ENCODE assay signal across 8 cellular contexts in the genomic region with DNA sequence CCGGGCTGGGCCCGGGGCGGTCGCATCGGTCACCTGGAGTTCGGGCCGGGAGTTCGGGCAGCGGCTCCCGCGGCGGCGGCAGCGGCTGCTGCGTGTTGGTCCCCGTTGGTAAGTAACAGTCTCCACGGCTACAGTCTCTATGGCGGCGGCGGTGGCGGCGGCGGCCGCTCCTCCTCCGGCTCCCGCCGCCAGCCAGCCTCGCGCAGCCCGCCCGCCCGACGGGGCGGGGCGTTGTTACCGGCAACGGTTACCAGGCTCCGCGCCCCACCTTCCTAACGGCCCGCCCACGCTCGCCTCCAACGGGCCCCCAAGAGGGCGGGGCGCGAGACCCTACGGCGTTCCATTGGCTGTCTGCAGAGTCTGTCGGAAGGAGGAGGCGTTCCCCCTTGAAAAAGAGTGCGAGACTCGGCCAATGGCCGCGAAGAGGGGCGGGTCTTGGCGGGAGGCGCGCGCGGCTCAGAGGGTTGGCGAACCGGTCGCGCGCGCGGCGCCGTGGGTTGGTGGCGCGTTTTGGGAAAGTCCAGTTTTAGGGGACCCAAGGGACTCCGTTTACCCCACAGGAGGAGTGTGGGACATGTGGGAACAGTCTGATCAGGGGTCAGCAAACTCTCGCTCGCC. TPM values are rescaled to one million over a fixed set of nuclear protein-coding genes. Genes with fewer than 3 reads are reported as not detected.
DNase-seq lines count a peak whose midpoint lies in the region; ATAC-seq and TF ChIP-seq lines count a peak whose summit lies in the region.

A gene (minus strand): TSS at position 141 of the 618 bp plus-strand sequence. CDS start 63,004 bp downstream, outside the sequence.

- H3K27ac Mint-ChIP-seq in CD14-positive monocyte, result peak within 1 kb of the TSS; percentile 78 to 96 (median 93)
- peak within 1 kb of the TSS; percentile 88 for H3K27ac Mint-ChIP-seq in activated CD4-positive, alpha-beta T cell treated with anti-CD3 and anti-CD28 coated beads, Interleukin-2, amount 10 ng/mL, durations not matched to agents 24 days and 14 days

- peaks cover 10 to 18% of the 10 kb centered on the region in 2 donors for H3K36me3 Mint-ChIP-seq in CD14-positive monocyte
- no peaks in the 10 kb centered on the region for H3K36me3 Mint-ChIP-seq in activated CD4-positive, alpha-beta T cell treated with anti-CD3 and anti-CD28 coated beads, Interleukin-2, amount 10 ng/mL, durations not matched to agents 24 days and 14 days (ENCODE audit: low read depth)

- H3K4me1 Mint-ChIP-seq in CD14-positive monocyte, result peaks cover 34% of the 10 kb centered on the region
- H3K4me1 Mint-ChIP-seq in activated CD4-positive, alpha-beta T cell treated with anti-CD3 and anti-CD28 coated beads, Interleukin-2, amount 10 ng/mL, durations not matched to agents 24 days and 14 days, result peaks cover 24% of the 10 kb centered on the region

- peak within 1 kb of the TSS; percentile 95 to 98 for H3K4me3 Mint-ChIP-seq in CD14-positive monocyte
- peak within 1 kb of the TSS; percentile 91 for H3K4me3 Mint-ChIP-seq in activated CD4-positive, alpha-beta T cell treated with anti-CD3 and anti-CD28 coated beads, Interleukin-2, amount 10 ng/mL, durations not matched to agents 24 days and 14 days

- intact Hi-C loops in CD14-positive monocyte (cut with micrococcal nuclease), result no loop called here
- intact Hi-C loops in activated CD4-positive, alpha-beta T cell treated with anti-CD3 and anti-CD28 coated beads, Interleukin-2, amount 10 ng/mL, durations not matched to agents 24 days and 14 days (cut with micrococcal nuclease), result loop anchor here (1.0 kb wide), 2 partner anchors 89 to 132 kb away; a partner anchor contains a TSS

- ATAC-seq in GM19372 (IDR thresholded peaks at IDR 0.05; ENCODE audit: low read depth, unreplicated experiment) (peak; percentile 94), HG03520 (IDR thresholded peaks at IDR 0.05; ENCODE audit: unreplicated experiment) (peak; percentile 90), left lobe of liver (peak; percentile 99)

- peaks cover 16 to 20% (median 18%) of the 10 kb centered on the region in 3 donors for H3K27me3 Mint-ChIP-seq in CD14-positive monocyte (ENCODE audit: low read depth in 3 of 3)
- H3K27me3 Mint-ChIP-seq in activated CD4-positive, alpha-beta T cell treated with anti-CD3 and anti-CD28 coated beads, Interleukin-2, amount 10 ng/mL, durations not matched to agents 24 days and 14 days, result peaks cover 14% of the 10 kb centered on the region

- H3K9me3 Mint-ChIP-seq in CD14-positive monocyte, result peaks cover 0 to 11% (median 2%) of the 10 kb centered on the region in 7 donors
- H3K9me3 Mint-ChIP-seq in activated CD4-positive, alpha-beta T cell treated with anti-CD3 and anti-CD28 coated beads, Interleukin-2, amount 10 ng/mL, durations not matched to agents 24 days and 14 days, result no peaks in the 10 kb centered on the region

- TF ChIP-seq CTCF in CD14-positive monocyte (IDR thresholded peaks at IDR 0.05), result no peak

- DNase-seq in CD14-positive monocyte (ENCODE audit: low spot score) (peak; percentile 99), NCI-H526 treated with DMSO at 0.1 percent for 48 hours (lab: John Stamatoyannopoulos, UW) (peak; percentile 92), cortex of kidney (lab: John Stamatoyannopoulos, UW) (peak; percentile 92), left lobe of liver (ENCODE audit: low spot score) (peak; percentile 99)
- peak; percentile 100 for DNase-seq in activated CD4-positive, alpha-beta T cell treated with anti-CD3 and anti-CD28 coated beads, Interleukin-2, amount 10 ng/mL, durations not matched to agents 24 days and 14 days
- DNase-seq in stimulated activated CD4-positive, alpha-beta T cell treated with anti-CD3 and anti-CD28 coated beads, Interleukin-1b, Interleukin-23, amount 100 ng/mL, for 48 hours, result peak; percentile 99

RNA-seq across cellular contexts. Expression of the gene that starts here (rescaled TPM):
- polyA plus RNA-seq in CD14-positive monocyte, result 1 to 10 TPM; 5.7 to 8.7 TPM
- 10.5 and 10.7 TPM in 2 replicates for total RNA-seq in activated CD4-positive, alpha-beta T cell treated with anti-CD3 and anti-CD28 coated beads, Interleukin-2, amount 10 ng/mL, durations not matched to agents 24 days and 14 days
- total RNA-seq in left lobe of liver, result 2.3 TPM

Comparison
In these comparisons a context has a peak if more than half of its experiments do, and no peak if none do; other contexts are left out.
1. Peak in every context shown above with its lines: DNase-seq and ATAC-seq.